Comparison of ENCODE assay signal across 9 cellular contexts in the genomic region with DNA sequence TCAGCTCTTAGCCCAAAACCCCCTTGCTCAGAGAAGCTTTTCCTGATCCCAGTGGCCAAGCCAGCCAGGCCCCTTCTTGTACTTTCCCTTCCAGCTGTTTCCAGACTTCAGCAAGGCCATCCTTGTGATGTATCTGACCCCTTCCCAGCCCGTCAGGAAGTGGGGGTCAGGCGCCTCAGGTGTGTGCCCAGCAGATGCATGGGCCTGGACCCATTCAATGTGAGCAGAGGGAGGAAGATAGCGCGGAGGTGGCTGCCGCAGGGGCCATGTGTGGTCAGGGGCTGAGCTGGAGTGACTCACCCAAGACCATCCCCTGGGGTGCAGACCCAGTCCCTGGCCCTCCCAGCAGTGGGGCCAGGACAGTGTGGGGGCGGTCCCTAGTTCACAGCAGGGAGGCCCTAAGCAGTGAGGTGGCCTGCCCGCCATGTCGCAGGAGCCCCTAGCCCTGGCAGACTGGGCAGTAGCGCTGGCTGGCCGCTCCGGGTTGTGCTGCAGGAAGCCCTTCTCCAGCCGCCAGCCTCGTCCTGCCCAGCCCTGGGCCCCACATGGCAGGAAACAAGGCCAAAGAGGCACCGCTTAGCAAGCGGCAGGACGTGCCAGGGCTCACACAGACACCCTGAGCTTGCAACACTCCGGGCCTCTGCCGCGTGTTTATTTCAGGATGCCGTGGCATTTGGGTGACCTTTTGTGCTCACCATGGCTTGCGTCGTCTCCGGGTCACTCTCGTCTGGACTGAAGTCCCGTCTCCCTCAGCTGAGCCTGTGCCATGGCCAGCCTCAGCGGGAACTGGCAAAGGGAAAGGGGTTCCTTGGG. TPM values are rescaled to one million over a fixed set of nuclear protein-coding genes. Genes with fewer than 3 reads are reported as not detected.
DNase-seq lines count a peak whose midpoint lies in the region; ATAC-seq, FAIRE-seq and TF ChIP-seq lines count a peak whose summit lies in the region.
"Had no signal": no experiment of that assay in that cellular context is flagged by ENCODE, and none has a peak within 500 bp of the region (broad histone marks: within the 10 kb centered on the region; RNA-seq: fewer than 3 reads in every experiment).

No MANE protein-coding gene starts in this region.

- intact Hi-C loops in gastrocnemius medialis (cut with DNase I; ENCODE audit: low total_unique reads) = loop anchor here (1.0 kb wide), 1 partner anchor 12 kb away; a partner anchor contains a TSS

- DNase-seq in GM04504 (ENCODE audit: low read depth) = peak; percentile 56
- peak; percentile 67 for DNase-seq in bronchial epithelial cell (ENCODE audit: low read depth)
- DNase-seq in hepatocyte (ENCODE audit: low spot score) = peak; percentile 65
- DNase-seq in gastrocnemius medialis = peak; percentile 96 to 99
- DNase-seq in HT-29 (ENCODE audit: low spot score) = no peak
- DNase-seq: NCI-H446 treated with DMSO at 0.1 percent for 48 hours had no signal

- peak; percentile 69 to 78 for ATAC-seq in gastrocnemius medialis
- no peak for ATAC-seq in HG02623 (IDR thresholded peaks at IDR 0.05; ENCODE audit: unreplicated experiment)
- ATAC-seq in HG03196 (IDR thresholded peaks at IDR 0.05; ENCODE audit: unreplicated experiment) = no peak
- ATAC-seq in HG03108 (IDR thresholded peaks at IDR 0.05; ENCODE audit: unreplicated experiment) = no peak

- H3K79me2 ChIP-seq in hepatocyte = no peaks in the 10 kb centered on the region

- 68% methylated on average over 26 of the region's 26 CpGs for WGBS in hepatocyte (ENCODE audit: low lambda C conversion rate, missing lambda C conversion rate)

- H3K4me3 ChIP-seq in bronchial epithelial cell (ENCODE audit: low read depth, low read length) = no peak overlapping the region
- H3K4me3 ChIP-seq in hepatocyte = no peak overlapping the region
- peak overlapping the region in 1 of 4 donors; percentile 6 for H3K4me3 ChIP-seq in gastrocnemius medialis

- FAIRE-seq in bronchial epithelial cell (lab: Jason Lieb, UNC) = no peak

- H4K20me1 ChIP-seq in hepatocyte (ENCODE audit: insufficient read depth, poor library complexity, severe bottlenecking) = no peaks in the 10 kb centered on the region

- peaks cover 13% of the 10 kb centered on the region for H3K4me1 ChIP-seq in hepatocyte (ENCODE audit: insufficient read depth)
- peaks cover 63 to 65% of the 10 kb centered on the region in 2 donors for H3K4me1 ChIP-seq in gastrocnemius medialis

- TF ChIP-seq CTCF in bronchial epithelial cell (IDR thresholded peaks at IDR 0.05; ENCODE audit: insufficient read depth, low read length, severe bottlenecking) (no peak), hepatocyte (IDR thresholded peaks at IDR 0.05; ENCODE audit: poor library complexity) (no peak), gastrocnemius medialis (IDR thresholded peaks at IDR 0.05 in 4 of 5, conservative IDR thresholded peaks at IDR 0.05 in 1 of 5) (no peak)

- TF ChIP-seq POLR2A in gastrocnemius medialis (IDR thresholded peaks at IDR 0.05) = peak; percentile 51 to 77

- no peaks in the 10 kb centered on the region for H3K27me3 ChIP-seq in bronchial epithelial cell (ENCODE audit: control insufficient read depth, insufficient read depth, low read length)
- H3K27me3 ChIP-seq in hepatocyte = no peaks in the 10 kb centered on the region
- no peaks in the 10 kb centered on the region for H3K27me3 ChIP-seq in gastrocnemius medialis

- no peaks in the 10 kb centered on the region for H3K9me2 ChIP-seq in hepatocyte (replicated peaks; ENCODE audit: insufficient read depth)

- H3K4me2 ChIP-seq in hepatocyte = peak overlapping the region; percentile 11

- H3K9me3 ChIP-seq in hepatocyte (ENCODE audit: low read depth) (no peaks in the 10 kb centered on the region), gastrocnemius medialis (no peaks in the 10 kb centered on the region)

- in situ Hi-C loops in gastrocnemius medialis (cut with MboI; ENCODE audit: low sequenced_read_pairs in 4 of 4) = no loop called here

- H3K27ac ChIP-seq in hepatocyte = peak overlapping the region; percentile 67
- H3K27ac ChIP-seq in gastrocnemius medialis = peak overlapping the region; percentile 91 to 96 (median 95)

- H2AFZ ChIP-seq in hepatocyte = no peak overlapping the region

- H3K36me3 ChIP-seq in bronchial epithelial cell (ENCODE audit: control insufficient read depth, insufficient read depth, low read length) = peaks cover 17% of the 10 kb centered on the region
- no peaks in the 10 kb centered on the region for H3K36me3 ChIP-seq in hepatocyte (replicated peaks; ENCODE audit: insufficient read depth, low read depth)
- peaks cover 0 to 20% of the 10 kb centered on the region in 2 donors for H3K36me3 ChIP-seq in gastrocnemius medialis

RNA-seq across cellular contexts. Expression of a gene that starts 12.0 kb away (rescaled TPM):
- total RNA-seq in bronchial epithelial cell = 18.2 and 34.3 TPM in 2 replicates
- total RNA-seq in hepatocyte = 3.1 and 3.8 TPM in 2 replicates
- 5.1 and 7.6 TPM in 2 replicates for polyA plus RNA-seq in hepatocyte
- 100 to 1,000 TPM; 165 to 577 (median 232) TPM for total RNA-seq in gastrocnemius medialis
- 2.1 and 8.3 TPM in 2 replicates for total RNA-seq in HT-29 (2014; rRNA removed; shearing (Covaris generic))

RNA-seq across cellular contexts. Expression of a gene that starts 16.9 kb away (rescaled TPM):
- total RNA-seq in bronchial epithelial cell (85.0 and 95.6 TPM in 2 replicates), hepatocyte (163 and 218 TPM in 2 replicates), gastrocnemius medialis (100 to 1,000 TPM; 228 to 357 (median 264) TPM)
- 140 and 149 TPM in 2 replicates for polyA plus RNA-seq in hepatocyte
- total RNA-seq in HT-29 (2014; rRNA removed; shearing (Covaris generic)) = 243 and 250 TPM in 2 replicates

RNA-seq across cellular contexts. Expression of a gene that starts 46.6 kb away (rescaled TPM):
- total RNA-seq in bronchial epithelial cell (26.2 and 26.6 TPM in 2 replicates), hepatocyte (24.2 and 31.6 TPM in 2 replicates), gastrocnemius medialis (10 to 100 TPM; 11.6 to 34.6 (median 19.7) TPM)
- 23.8 and 34.0 TPM in 2 replicates for polyA plus RNA-seq in hepatocyte
- total RNA-seq in HT-29 (2014; rRNA removed; shearing (Covaris generic)) = 293 and 322 TPM in 2 replicates

RNA-seq across cellular contexts. Expression of a gene that starts 59.5 kb away (rescaled TPM):
- 164 and 191 TPM in 2 replicates for total RNA-seq in bronchial epithelial cell
- 120 and 124 TPM in 2 replicates for total RNA-seq in hepatocyte
- 155 and 159 TPM in 2 replicates for polyA plus RNA-seq in hepatocyte
- total RNA-seq in gastrocnemius medialis = 10 to 100 TPM; 44.4 to 70.4 (median 57.0) TPM
- 161 and 168 TPM in 2 replicates for total RNA-seq in HT-29 (2014; rRNA removed; shearing (Covaris generic))

Comparison
In these comparisons a context has a peak if more than half of its experiments do, and no peak if none do; other contexts are left out.
1. ATAC-seq: peak in gastrocnemius medialis (2 of 2); none in HG02623 (single experiment), HG03196 (single experiment) and HG03108 (single experiment).